ENCODE assay signal across 2 cellular contexts in the genomic region with DNA sequence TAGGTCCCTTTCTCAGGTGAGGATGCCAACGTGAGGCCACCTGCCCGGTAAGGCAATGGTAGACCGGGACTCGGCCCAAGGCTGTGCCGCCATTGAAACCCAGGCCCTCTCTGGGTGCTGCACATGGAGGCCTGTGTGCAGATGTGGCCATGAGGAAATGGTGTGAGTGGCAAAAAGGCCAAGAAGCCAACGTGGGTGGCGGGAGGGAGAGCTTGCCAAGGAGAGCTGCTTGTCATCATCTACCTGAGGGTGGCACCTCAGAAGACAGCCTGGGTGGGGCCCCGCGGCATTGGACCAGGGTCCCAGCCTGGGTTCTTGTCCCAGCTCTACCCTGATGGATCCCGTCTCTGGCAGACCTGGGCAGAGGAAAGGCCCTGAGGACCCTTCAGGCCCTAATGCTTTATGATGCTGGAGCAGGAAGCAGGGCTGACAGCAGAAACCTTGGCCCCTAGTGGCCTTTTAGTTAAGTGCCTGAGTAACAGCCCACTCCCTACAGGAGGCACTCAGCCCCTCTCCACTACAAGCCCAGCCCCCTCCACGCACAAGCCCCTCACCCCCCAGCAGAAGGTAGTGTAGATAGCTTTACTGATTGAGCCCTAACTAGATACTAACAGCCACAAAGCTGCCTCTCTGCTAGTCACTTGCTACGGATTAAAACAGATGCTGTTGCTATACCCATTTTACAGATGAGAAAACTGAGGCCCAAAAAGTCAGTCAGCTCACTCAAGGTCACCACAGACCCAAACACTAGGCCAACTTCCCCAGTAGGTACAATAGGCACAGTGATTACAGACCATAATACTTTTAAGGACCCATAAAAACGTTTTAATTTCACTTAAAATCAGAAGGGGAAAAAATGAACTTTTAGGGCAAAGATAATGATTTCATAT.
TF ChIP-seq lines count a peak whose summit lies in the region.

No MANE protein-coding gene starts in this region.

TF ChIP-seq in HCT116, 20 proteins besides CTCF, POLR2A, EP300 and RAD21:
- TF ChIP-seq SP1 (IDR thresholded peaks at IDR 0.05; ENCODE audit: low read depth) (no peak), EZH2 (IDR thresholded peaks at IDR 0.05) (no peak), CEBPB (IDR thresholded peaks at IDR 0.05; ENCODE audit: low read depth) (no peak), SRF (IDR thresholded peaks at IDR 0.05; ENCODE audit: low read depth) (no peak), JUND (IDR thresholded peaks at IDR 0.05) (no peak), FOSL1 (IDR thresholded peaks at IDR 0.05; ENCODE audit: low read depth) (no peak), ZNF274 (IDR thresholded peaks at IDR 0.05; ENCODE audit: low read depth, low read length) (no peak), YY1 (IDR thresholded peaks at IDR 0.05; ENCODE audit: extremely low read depth, insufficient replicate concordance, low read depth, low read length) (no peak)
- TF ChIP-seq, protein P1, sequence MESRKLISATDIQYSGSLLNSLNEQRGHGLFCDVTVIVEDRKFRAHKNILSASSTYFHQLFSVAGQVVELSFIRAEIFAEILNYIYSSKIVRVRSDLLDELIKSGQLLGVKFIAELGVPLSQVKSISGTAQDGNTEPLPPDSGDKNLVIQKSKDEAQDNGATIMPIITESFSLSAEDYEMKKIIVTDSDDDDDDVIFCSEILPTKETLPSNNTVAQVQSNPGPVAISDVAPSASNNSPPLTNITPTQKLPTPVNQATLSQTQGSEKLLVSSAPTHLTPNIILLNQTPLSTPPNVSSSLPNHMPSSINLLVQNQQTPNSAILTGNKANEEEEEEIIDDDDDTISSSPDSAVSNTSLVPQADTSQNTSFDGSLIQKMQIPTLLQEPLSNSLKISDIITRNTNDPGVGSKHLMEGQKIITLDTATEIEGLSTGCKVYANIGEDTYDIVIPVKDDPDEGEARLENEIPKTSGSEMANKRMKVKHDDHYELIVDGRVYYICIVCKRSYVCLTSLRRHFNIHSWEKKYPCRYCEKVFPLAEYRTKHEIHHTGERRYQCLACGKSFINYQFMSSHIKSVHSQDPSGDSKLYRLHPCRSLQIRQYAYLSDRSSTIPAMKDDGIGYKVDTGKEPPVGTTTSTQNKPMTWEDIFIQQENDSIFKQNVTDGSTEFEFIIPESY (IDR thresholded peaks at IDR 0.05; ENCODE audit: extremely low read depth, insufficient replicate concordance, low read length), result no peak
- TF ChIP-seq, protein P2, sequence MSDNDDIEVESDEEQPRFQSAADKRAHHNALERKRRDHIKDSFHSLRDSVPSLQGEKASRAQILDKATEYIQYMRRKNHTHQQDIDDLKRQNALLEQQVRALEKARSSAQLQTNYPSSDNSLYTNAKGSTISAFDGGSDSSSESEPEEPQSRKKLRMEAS (IDR thresholded peaks at IDR 0.05), result no peak
- TF ChIP-seq, protein P3, sequence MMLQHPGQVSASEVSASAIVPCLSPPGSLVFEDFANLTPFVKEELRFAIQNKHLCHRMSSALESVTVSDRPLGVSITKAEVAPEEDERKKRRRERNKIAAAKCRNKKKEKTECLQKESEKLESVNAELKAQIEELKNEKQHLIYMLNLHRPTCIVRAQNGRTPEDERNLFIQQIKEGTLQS (IDR thresholded peaks at IDR 0.05), result no peak
- TF ChIP-seq, protein P4, sequence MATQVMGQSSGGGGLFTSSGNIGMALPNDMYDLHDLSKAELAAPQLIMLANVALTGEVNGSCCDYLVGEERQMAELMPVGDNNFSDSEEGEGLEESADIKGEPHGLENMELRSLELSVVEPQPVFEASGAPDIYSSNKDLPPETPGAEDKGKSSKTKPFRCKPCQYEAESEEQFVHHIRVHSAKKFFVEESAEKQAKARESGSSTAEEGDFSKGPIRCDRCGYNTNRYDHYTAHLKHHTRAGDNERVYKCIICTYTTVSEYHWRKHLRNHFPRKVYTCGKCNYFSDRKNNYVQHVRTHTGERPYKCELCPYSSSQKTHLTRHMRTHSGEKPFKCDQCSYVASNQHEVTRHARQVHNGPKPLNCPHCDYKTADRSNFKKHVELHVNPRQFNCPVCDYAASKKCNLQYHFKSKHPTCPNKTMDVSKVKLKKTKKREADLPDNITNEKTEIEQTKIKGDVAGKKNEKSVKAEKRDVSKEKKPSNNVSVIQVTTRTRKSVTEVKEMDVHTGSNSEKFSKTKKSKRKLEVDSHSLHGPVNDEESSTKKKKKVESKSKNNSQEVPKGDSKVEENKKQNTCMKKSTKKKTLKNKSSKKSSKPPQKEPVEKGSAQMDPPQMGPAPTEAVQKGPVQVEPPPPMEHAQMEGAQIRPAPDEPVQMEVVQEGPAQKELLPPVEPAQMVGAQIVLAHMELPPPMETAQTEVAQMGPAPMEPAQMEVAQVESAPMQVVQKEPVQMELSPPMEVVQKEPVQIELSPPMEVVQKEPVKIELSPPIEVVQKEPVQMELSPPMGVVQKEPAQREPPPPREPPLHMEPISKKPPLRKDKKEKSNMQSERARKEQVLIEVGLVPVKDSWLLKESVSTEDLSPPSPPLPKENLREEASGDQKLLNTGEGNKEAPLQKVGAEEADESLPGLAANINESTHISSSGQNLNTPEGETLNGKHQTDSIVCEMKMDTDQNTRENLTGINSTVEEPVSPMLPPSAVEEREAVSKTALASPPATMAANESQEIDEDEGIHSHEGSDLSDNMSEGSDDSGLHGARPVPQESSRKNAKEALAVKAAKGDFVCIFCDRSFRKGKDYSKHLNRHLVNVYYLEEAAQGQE (IDR thresholded peaks at IDR 0.05; ENCODE audit: low read depth), result no peak

TF ChIP-seq in K562, 482 proteins besides CTCF, POLR2A, EP300 and RAD21:
- 0 out of 2 replicates have a peak, but pooled peaks have one; percentile 61 for TF ChIP-seq PTBP1 (IDR thresholded peaks at IDR 0.05; ENCODE audit: low read depth, low read length)
- peak; percentile 84 for TF ChIP-seq ADNP (tag; IDR thresholded peaks at IDR 0.05)
- peak; percentile 79 to 87 for TF ChIP-seq KDM1A (IDR thresholded peaks at IDR 0.05)
- peak in 1 of 2 experiments; percentile 72; a peak in 2 of 4 replicates for TF ChIP-seq RCOR1 (IDR thresholded peaks at IDR 0.05; ENCODE audit: borderline replicate concordance in 1 of 2, low read depth in 2 of 2, low read length in 2 of 2)
- TF ChIP-seq ZBTB7A (IDR thresholded peaks at IDR 0.05; ENCODE audit: borderline replicate concordance, control insufficient read depth, low read depth, low read length), result 0 out of 2 replicates have a peak, but pooled peaks have one; percentile 35
- TF ChIP-seq, protein P5, sequence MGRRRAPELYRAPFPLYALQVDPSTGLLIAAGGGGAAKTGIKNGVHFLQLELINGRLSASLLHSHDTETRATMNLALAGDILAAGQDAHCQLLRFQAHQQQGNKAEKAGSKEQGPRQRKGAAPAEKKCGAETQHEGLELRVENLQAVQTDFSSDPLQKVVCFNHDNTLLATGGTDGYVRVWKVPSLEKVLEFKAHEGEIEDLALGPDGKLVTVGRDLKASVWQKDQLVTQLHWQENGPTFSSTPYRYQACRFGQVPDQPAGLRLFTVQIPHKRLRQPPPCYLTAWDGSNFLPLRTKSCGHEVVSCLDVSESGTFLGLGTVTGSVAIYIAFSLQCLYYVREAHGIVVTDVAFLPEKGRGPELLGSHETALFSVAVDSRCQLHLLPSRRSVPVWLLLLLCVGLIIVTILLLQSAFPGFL (CRISPR knock-in tag; IDR thresholded peaks at IDR 0.05), result no peak
- peak; percentile 96 for TF ChIP-seq RBM25 (IDR thresholded peaks at IDR 0.05; ENCODE audit: low read depth, low read length, severe bottlenecking)
- TF ChIP-seq, protein P6, sequence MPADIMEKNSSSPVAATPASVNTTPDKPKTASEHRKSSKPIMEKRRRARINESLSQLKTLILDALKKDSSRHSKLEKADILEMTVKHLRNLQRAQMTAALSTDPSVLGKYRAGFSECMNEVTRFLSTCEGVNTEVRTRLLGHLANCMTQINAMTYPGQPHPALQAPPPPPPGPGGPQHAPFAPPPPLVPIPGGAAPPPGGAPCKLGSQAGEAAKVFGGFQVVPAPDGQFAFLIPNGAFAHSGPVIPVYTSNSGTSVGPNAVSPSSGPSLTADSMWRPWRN (IDR thresholded peaks at IDR 0.05; ENCODE audit: low read depth), result no peak
- TF ChIP-seq ZNF3 (CRISPR knock-in tag; IDR thresholded peaks at IDR 0.05), result peak; percentile 85
- TF ChIP-seq SMARCA5 (IDR thresholded peaks at IDR 0.05), result peak; percentile 95
- peak; percentile 79; the same call in 1 of the 2 replicates for TF ChIP-seq CBX1 (IDR thresholded peaks at IDR 0.05; ENCODE audit: low read depth)
- peak; percentile 9 for TF ChIP-seq DACH1 (IDR thresholded peaks at IDR 0.05; ENCODE audit: partially characterized antibody)
- TF ChIP-seq BCOR (IDR thresholded peaks at IDR 0.05), result peak; percentile 96
- TF ChIP-seq CBX3 (IDR thresholded peaks at IDR 0.05; ENCODE audit: borderline replicate concordance in 1 of 2, low read length in 2 of 2), result peak in 1 of 2 experiments; percentile 64; a peak in 1 of 3 replicates
- TF ChIP-seq ESRRA (IDR thresholded peaks at IDR 0.05; ENCODE audit: borderline replicate concordance, low read depth), result peak; percentile 77; the same call in 1 of the 2 replicates
- no peak for TF ChIP-seq POLR2AphosphoS5 (IDR thresholded peaks at IDR 0.05; ENCODE audit: control insufficient read depth, insufficient read depth, low read depth, low read length)
- peak; percentile 81 for TF ChIP-seq HDAC2 (IDR thresholded peaks at IDR 0.05)
- TF ChIP-seq TBL1XR1 (IDR thresholded peaks at IDR 0.05; ENCODE audit: low read length in 2 of 2), result no peak
- peak; percentile 92 for TF ChIP-seq CHD4 (IDR thresholded peaks at IDR 0.05; ENCODE audit: insufficient read depth, insufficient replicate concordance, low read depth, low read length, poor library complexity, severe bottlenecking)
TF ChIP-seq in K562: peak in this region for 15.
